ENCODE assay signal across 23 cellular contexts in the genomic region with DNA sequence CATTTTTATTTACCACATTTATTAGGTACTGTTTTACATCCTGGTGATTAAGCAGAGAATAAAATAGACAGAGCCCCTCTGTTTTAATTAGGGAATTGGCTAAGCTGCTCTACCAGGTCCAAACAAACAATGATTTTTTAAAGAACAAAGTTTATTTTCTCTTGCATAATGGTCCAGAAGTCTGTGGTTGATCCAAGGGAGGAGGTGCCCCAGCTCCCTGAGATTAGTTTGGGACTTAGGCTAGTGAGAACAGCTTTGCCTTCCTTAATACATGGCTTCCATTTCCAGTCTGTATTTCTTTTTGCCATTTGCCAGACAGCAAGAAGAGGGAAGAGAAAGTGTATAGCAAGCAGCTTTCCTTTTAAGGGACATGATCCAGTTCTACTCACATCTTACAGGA. TPM values are rescaled to one million over a fixed set of nuclear protein-coding genes. Genes with fewer than 3 reads are reported as not detected.
A peak's percentile ranks its signal among the peaks of the same experiment; 100 is the strongest.
DNase-seq lines count a peak whose midpoint lies in the region; ATAC-seq and TF ChIP-seq lines count a peak whose summit lies in the region.
"Had no signal": no experiment of that assay in that cellular context is flagged by ENCODE, and none has a peak within 500 bp of the region (broad histone marks: within the 10 kb centered on the region; RNA-seq: fewer than 3 reads in every experiment).

No MANE protein-coding gene starts in this region.

- no peaks in the 10 kb centered on the region for H3K27me3 Mint-ChIP-seq in MCF 10A (ENCODE audit: insufficient read depth, unreplicated experiment)
- H3K27me3 Mint-ChIP-seq: memory B cell; naive thymus-derived CD8-positive, alpha-beta T cell; T-helper 17 cell had no signal

- H3K27me3 ChIP-seq in mesendoderm (ENCODE audit: insufficient read depth, low read length, poor library complexity): no peaks in the 10 kb centered on the region
- H3K27me3 ChIP-seq in suprapubic skin: no peaks in the 10 kb centered on the region

- H2BK120ac ChIP-seq in mesendoderm (ENCODE audit: low read depth, low read length): no peak overlapping the region

- no peak for TF ChIP-seq POLR2A in suprapubic skin (IDR thresholded peaks at IDR 0.05)

- H3K4me3 ChIP-seq in mesendoderm (ENCODE audit: low read length) (no peak overlapping the region), suprapubic skin (no peak overlapping the region)
- H3K4me3 ChIP-seq: thoracic aorta had no signal

- H3K27ac ChIP-seq in mesendoderm (ENCODE audit: low read depth, low read length) (no peak overlapping the region), suprapubic skin (peak overlapping the region; percentile 78)
- H3K27ac ChIP-seq: thoracic aorta had no signal

- H3K4me1 Mint-ChIP-seq in MCF 10A (ENCODE audit: insufficient read depth, unreplicated experiment): no peaks in the 10 kb centered on the region

- BruUV-seq in MCF 10A (replicated peaks; lab: Mats Ljungman, UMichigan): TSS peak; percentile 51

- peak overlapping the region; percentile 28 for H4K8ac ChIP-seq in mesendoderm (ENCODE audit: low read depth, low read length)

- peak overlapping the region; percentile 74 for H2BK15ac ChIP-seq in mesendoderm (replicated peaks; ENCODE audit: low read depth)

- H3K9me3 Mint-ChIP-seq in MCF 10A (ENCODE audit: unreplicated experiment): peaks cover 5% of the 10 kb centered on the region

- no peak for TF ChIP-seq CTCF in MCF 10A (IDR thresholded peaks at IDR 0.05; ENCODE audit: unreplicated experiment)
- no peak for TF ChIP-seq CTCF in suprapubic skin (IDR thresholded peaks at IDR 0.05)

- no peak overlapping the region for H2BK5ac ChIP-seq in mesendoderm (ENCODE audit: low read length)

- H3K23ac ChIP-seq in mesendoderm (ENCODE audit: low read length): no peak overlapping the region

- peaks cover 2% of the 10 kb centered on the region for H3K36me3 Mint-ChIP-seq in MCF 10A (ENCODE audit: insufficient read depth, unreplicated experiment)

- no peak overlapping the region for H3K56ac ChIP-seq in mesendoderm (ENCODE audit: low read length)

- CTCF ChIA-PET in MCF 10A (lab: Yijun Ruan, JAX): interaction anchor here (1.0 to 1.6 kb wide), 3 partner anchors 9 to 27 kb away, joined by 3 to 5 read pairs (median 4); no protein-coding TSS in a partner anchor

- no peak overlapping the region for H3K9ac ChIP-seq in mesendoderm (ENCODE audit: low read length)

- H3K27ac Mint-ChIP-seq in MCF 10A (ENCODE audit: low read depth, unreplicated experiment): no peak overlapping the region
- H3K27ac Mint-ChIP-seq: activated naive CD4-positive, alpha-beta T cell treated with anti-CD3 and anti-CD28 coated beads for 36 hours; CD4-positive, CD25-positive, alpha-beta regulatory T cell; memory B cell; naive thymus-derived CD8-positive, alpha-beta T cell; T-helper 17 cell had no signal

- DNase-seq in NCI-H82 (lab: John Stamatoyannopoulos, UW) (peak; percentile 55), MCF 10A (ENCODE audit: unreplicated experiment) (no peak), mesendoderm (no peak), suprapubic skin (ENCODE audit: low spot score in 2 of 2) (no peak), NCI-H1092 treated with DMSO at 0.1 percent for 48 hours (lab: John Stamatoyannopoulos, UW) (no peak), NCI-H2171 treated with DMSO at 0.1 percent for 48 hours (lab: John Stamatoyannopoulos, UW) (no peak), left colon (no peak)
- DNase-seq: activated CD4-positive, alpha-beta T cell treated with anti-CD3 and anti-CD28 coated beads for 48 hours; activated naive CD4-positive, alpha-beta T cell treated with anti-CD3 and anti-CD28 coated beads for 36 hours; activated T-cell treated with anti-CD3 and anti-CD28 coated beads, Interleukin-2, amount 50 U/mL, for 4 hours; amygdala; CD4-positive, CD25-positive, alpha-beta regulatory T cell; naive thymus-derived CD8-positive, alpha-beta T cell; NCI-H1694; NCI-H2171; NCI-H524 treated with DMSO at 0.1 percent for 48 hours; occipital lobe; stimulated activated CD4-positive, alpha-beta T cell treated with anti-CD3 and anti-CD28 coated beads, Interleukin-4, amount 100 ng/mL, for 4 hours; stimulated activated naive CD4-positive, alpha-beta T cell; T-helper 17 cell had no signal

- H4K5ac ChIP-seq in mesendoderm (ENCODE audit: low read length): no peak overlapping the region

- peaks cover 4% of the 10 kb centered on the region for H3K79me1 ChIP-seq in mesendoderm (ENCODE audit: low read length)

- no peak overlapping the region for H2AK5ac ChIP-seq in mesendoderm (ENCODE audit: low read length)

- H3K4me1 ChIP-seq in mesendoderm (ENCODE audit: control insufficient read depth, low read depth, low read length): peaks cover 4% of the 10 kb centered on the region
- peaks cover 54% of the 10 kb centered on the region for H3K4me1 ChIP-seq in suprapubic skin

- H3K36me3 ChIP-seq in mesendoderm (ENCODE audit: control insufficient read depth, insufficient read depth, low read length): no peaks in the 10 kb centered on the region
- no peaks in the 10 kb centered on the region for H3K36me3 ChIP-seq in suprapubic skin
- H3K36me3 ChIP-seq: thoracic aorta had no signal

- intact Hi-C loops in MCF 10A (cut with micrococcal nuclease) (loop anchor here (10.0 kb wide), 1 partner anchor 401 kb away; the partner anchor contains the start of gene GLCCI1), left colon (cut with DNase I, micrococcal nuclease) (no loop called here)

- H3K18ac ChIP-seq in mesendoderm (ENCODE audit: low read length): no peak overlapping the region

- POLR2A ChIA-PET in MCF 10A (lab: Yijun Ruan, JAX): interaction anchor here (0.8 to 8.1 kb wide), 25 partner anchors 9 to 652 kb away, joined by 3 to 235 read pairs (median 5); partner anchors contain the start of genes C1GALT1 and UMAD1

- no peak overlapping the region for H3K4ac ChIP-seq in mesendoderm (ENCODE audit: low read depth, low read length)

- ATAC-seq in left colon: no peak
- ATAC-seq: activated T-cell treated with anti-CD3 and anti-CD28 coated beads, Interleukin-2, amount 50 U/mL, for 4 hours; naive thymus-derived CD8-positive, alpha-beta T cell; T-helper 17 cell had no signal

- no peaks in the 10 kb centered on the region for H3K9me3 ChIP-seq in suprapubic skin
- H3K9me3 ChIP-seq: thoracic aorta had no signal

- H3K4me3 Mint-ChIP-seq in MCF 10A (ENCODE audit: unreplicated experiment): no peak overlapping the region
- H3K4me3 Mint-ChIP-seq: activated naive CD4-positive, alpha-beta T cell treated with anti-CD3 and anti-CD28 coated beads for 36 hours; activated T-cell treated with anti-CD3 and anti-CD28 coated beads, Interleukin-2, amount 50 U/mL, for 4 hours; memory B cell; naive thymus-derived CD8-positive, alpha-beta T cell; T-helper 17 cell had no signal

- TF ChIP-seq EP300 in suprapubic skin (IDR thresholded peaks at IDR 0.05): no peak

- no peak overlapping the region for H3K4me2 ChIP-seq in mesendoderm (ENCODE audit: low read length)

- peaks cover 13% of the 10 kb centered on the region for H3K79me2 ChIP-seq in mesendoderm (ENCODE audit: control insufficient read depth, insufficient read depth, low read length)

RNA-seq across cellular contexts. Expression of gene MIOS, which starts 2.9 kb away (rescaled TPM):
- total RNA-seq in MCF 10A (2022): 43.5 and 65.4 TPM in 2 replicates
- 21.1 TPM for polyA plus RNA-seq in mesendoderm (2013, experiment 1 of 2)
- 21.5 TPM for polyA plus RNA-seq in mesendoderm (2013, experiment 2 of 2)
- 10 to 100 TPM; 45.1 to 65.8 (median 55.7) TPM for total RNA-seq in suprapubic skin
- total RNA-seq in left colon: 10 to 100 TPM; 21.9 to 23.6 TPM

RNA-seq across cellular contexts. Expression of gene COL28A1, which starts 28.1 kb away (rescaled TPM):
- 0.29 and 0.96 TPM in 2 replicates for total RNA-seq in MCF 10A (2022)
- polyA plus RNA-seq in mesendoderm (2013, experiment 1 of 2): 0.15 TPM
- polyA plus RNA-seq in mesendoderm (2013, experiment 2 of 2): 0.21 TPM
- 1 to 10 TPM in 3 of 4 donors, under 1 TPM in 1; 0.85 to 2.9 (median 2.0) TPM for total RNA-seq in suprapubic skin
- 1 to 10 TPM; 3.2 to 5.1 TPM for total RNA-seq in left colon
- total RNA-seq: activated naive CD4-positive, alpha-beta T cell treated with anti-CD3 and anti-CD28 coated beads for 36 hours; glomerular endothelial cell had no signal
- polyA plus RNA-seq: CD4-positive, CD25-positive, alpha-beta regulatory T cell; naive thymus-derived CD8-positive, alpha-beta T cell had no signal
